9 cellular contexts compared by ENCODE assay signal in the genomic region with DNA sequence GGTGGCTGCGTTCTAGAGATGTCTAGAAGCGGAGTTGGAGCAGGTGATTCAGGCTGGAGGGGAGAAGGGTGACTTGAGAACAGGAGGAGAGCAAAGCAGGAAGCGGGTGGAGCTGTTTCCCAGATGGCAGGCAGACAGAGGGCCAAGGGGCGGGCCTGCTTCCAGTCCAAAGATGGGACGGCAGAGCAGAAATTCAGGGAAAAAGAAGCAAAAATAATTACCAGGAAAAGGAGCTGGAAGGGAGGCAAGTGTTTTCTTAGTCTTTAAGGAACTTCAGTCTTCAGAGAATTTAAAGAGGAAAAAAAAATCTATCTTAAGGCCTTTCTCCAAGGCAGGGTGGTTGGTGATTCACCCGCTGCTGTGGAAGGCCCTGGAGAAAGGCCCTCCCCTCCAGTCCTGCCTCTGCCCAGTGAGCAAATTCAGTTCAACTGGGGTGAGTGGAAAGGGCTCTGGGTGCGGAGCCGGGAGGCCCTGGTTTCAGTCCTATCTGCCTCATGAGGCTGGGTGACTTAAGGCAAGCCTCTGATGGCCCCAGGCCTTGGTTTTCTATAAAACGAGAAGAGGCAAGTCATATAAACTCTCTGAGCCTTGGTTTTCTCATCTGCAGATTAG. TPM values are rescaled to one million over a fixed set of nuclear protein-coding genes. Genes with fewer than 3 reads are reported as not detected.
A peak's percentile ranks its signal among the peaks of the same experiment; 100 is the strongest.
DNase-seq lines count a peak whose midpoint lies in the region; ATAC-seq and TF ChIP-seq lines count a peak whose summit lies in the region.
"Had no signal": no experiment of that assay in that cellular context is flagged by ENCODE, and none has a peak within 500 bp of the region (broad histone marks: within the 10 kb centered on the region; RNA-seq: fewer than 3 reads in every experiment).

No MANE protein-coding gene starts in this region.

- CTCF ChIA-PET in PC-3 (lab: Charles Lee) = interaction anchor here (0.7 kb wide), 1 partner anchor 90 kb away, joined by 3 read pairs; no protein-coding TSS in a partner anchor

- peaks cover 53% of the 10 kb centered on the region for H3K4me1 Mint-ChIP-seq in osteocyte (ENCODE audit: unreplicated experiment)
- H3K4me1 Mint-ChIP-seq in stimulated activated naive B cell treated with anti-CD40 and anti-IgM and Interleukin-4, amounts not matched to agents 10 μg/mL and 1 μg/mL and 100 μg/mL, for 72 hours = peaks cover 6 to 14% of the 10 kb centered on the region in 2 donors

- H3K36me3 ChIP-seq in PC-3 (ENCODE audit: low read depth, low read length) = no peaks in the 10 kb centered on the region

- no peaks in the 10 kb centered on the region for H3K36me3 Mint-ChIP-seq in osteocyte (ENCODE audit: unreplicated experiment)
- no peaks in the 10 kb centered on the region for H3K36me3 Mint-ChIP-seq in stimulated activated naive B cell treated with anti-CD40 and anti-IgM and Interleukin-4, amounts not matched to agents 10 μg/mL and 1 μg/mL and 100 μg/mL, for 72 hours

- no peaks in the 10 kb centered on the region for H4K20me1 ChIP-seq in PC-3 (ENCODE audit: low read length)

- peak overlapping the region; percentile 69 for H3K27ac ChIP-seq in PC-3 (ENCODE audit: low read length)

- peak overlapping the region; percentile 77 for H2AFZ ChIP-seq in PC-3 (ENCODE audit: low read length)

- peak overlapping the region; percentile 17 for H3K4me3 Mint-ChIP-seq in osteocyte (ENCODE audit: unreplicated experiment)
- no peak overlapping the region for H3K4me3 Mint-ChIP-seq in stimulated activated naive B cell treated with anti-CD40 and anti-IgM and Interleukin-4, amounts not matched to agents 10 μg/mL and 1 μg/mL and 100 μg/mL, for 72 hours

- peaks cover under 1% of the 10 kb centered on the region for H3K27me3 Mint-ChIP-seq in osteocyte (ENCODE audit: unreplicated experiment)
- peaks cover 17 to 28% of the 10 kb centered on the region in 2 donors for H3K27me3 Mint-ChIP-seq in stimulated activated naive B cell treated with anti-CD40 and anti-IgM and Interleukin-4, amounts not matched to agents 10 μg/mL and 1 μg/mL and 100 μg/mL, for 72 hours

- intact Hi-C loops in PC-3 (cut with micrococcal nuclease) = loop anchor here (1.0 to 2.0 kb wide), 2 partner anchors 24 to 30 kb away; no protein-coding TSS in a partner anchor

- peak; percentile 60 for ATAC-seq in PC-3
- peak; percentile 70 for ATAC-seq in esophagus mucosa
- ATAC-seq in stimulated activated naive B cell treated with anti-CD40 and anti-IgM and Interleukin-4, amounts not matched to agents 10 μg/mL and 1 μg/mL and 100 μg/mL, for 72 hours (replicated peaks) = no peak
- no peak for ATAC-seq in HG03039 (IDR thresholded peaks at IDR 0.05; ENCODE audit: unreplicated experiment)

- no peaks in the 10 kb centered on the region for H3K9me3 Mint-ChIP-seq in osteocyte (ENCODE audit: unreplicated experiment)
- H3K9me3 Mint-ChIP-seq in stimulated activated naive B cell treated with anti-CD40 and anti-IgM and Interleukin-4, amounts not matched to agents 10 μg/mL and 1 μg/mL and 100 μg/mL, for 72 hours = no peaks in the 10 kb centered on the region

- H3K4me2 ChIP-seq in PC-3 (ENCODE audit: low read length) = peak overlapping the region; percentile 62

- no peaks in the 10 kb centered on the region for H3K9me2 ChIP-seq in PC-3 (replicated peaks; ENCODE audit: low read length)

- peaks cover 5% of the 10 kb centered on the region for H3F3A ChIP-seq in PC-3 (ENCODE audit: low read length, unreplicated experiment)

- POLR2A ChIA-PET in PC-3 (lab: Charles Lee; ENCODE audit: unreplicated experiment) = interaction anchor here (0.6 to 0.7 kb wide), 3 partner anchors 34 to 661 kb away, joined by 4 to 7 read pairs (median 5); no protein-coding TSS in a partner anchor

- no peak overlapping the region; the same call in 1 of the 2 replicates for H3K4me3 ChIP-seq in PC-3 (ENCODE audit: low read length)

- DNase-seq in COLO668 (lab: John Stamatoyannopoulos, UW; ENCODE audit: unreplicated experiment) (peak; percentile 36), PC-3 (peak; percentile 56), osteocyte (ENCODE audit: extremely low spot score, unreplicated experiment) (no peak), OCI-M2 (lab: John Stamatoyannopoulos, UW; ENCODE audit: unreplicated experiment) (no peak), NCI-H2107 (lab: John Stamatoyannopoulos, UW) (no peak)
- DNase-seq in stimulated activated naive B cell treated with anti-CD40 and anti-IgM and Interleukin-4, amounts not matched to agents 10 μg/mL and 1 μg/mL and 100 μg/mL, for 72 hours = no peak
- DNase-seq: OCI-M1 had no signal

- peaks cover 6% of the 10 kb centered on the region for H3K27me3 ChIP-seq in PC-3 (ENCODE audit: low read length)

- H3K4me1 ChIP-seq in PC-3 (ENCODE audit: insufficient read depth, low read length) = peaks cover 29% of the 10 kb centered on the region

- TSS peak; percentile 49 for BruUV-seq in PC-3 (replicated peaks; lab: Mats Ljungman, UMichigan)

- H3K9ac ChIP-seq in PC-3 (ENCODE audit: low read length) = no peak overlapping the region

- H3K79me2 ChIP-seq in PC-3 (ENCODE audit: low read length) = no peaks in the 10 kb centered on the region

- H3K27ac Mint-ChIP-seq in osteocyte (ENCODE audit: unreplicated experiment) = peak overlapping the region; percentile 92
- no peak overlapping the region for H3K27ac Mint-ChIP-seq in stimulated activated naive B cell treated with anti-CD40 and anti-IgM and Interleukin-4, amounts not matched to agents 10 μg/mL and 1 μg/mL and 100 μg/mL, for 72 hours

- TF ChIP-seq CTCF in PC-3 (conservative IDR thresholded peaks at IDR 0.05; ENCODE audit: low read depth, low read length) = no peak
- no peak for TF ChIP-seq CTCF in osteocyte (IDR thresholded peaks at IDR 0.05)

- H3K9me3 ChIP-seq in PC-3 (ENCODE audit: low read length) = no peaks in the 10 kb centered on the region

RNA-seq across cellular contexts. Expression of gene CREB3L1, which starts 4.5 kb away (rescaled TPM):
- total RNA-seq in PC-3 (2014; rRNA removed) (1.1 and 1.4 TPM in 2 replicates), esophagus mucosa (0.64 TPM), osteocyte (77.0 and 78.6 TPM in 2 replicates)

Comparison
In these comparisons a context has a peak if more than half of its experiments do, and no peak if none do; other contexts are left out.
1. DNase-seq: peak in COLO668 (single experiment) and PC-3 (single experiment); none in osteocyte (single experiment), OCI-M2 (single experiment), stimulated activated naive B cell treated with anti-CD40 and anti-IgM and Interleukin-4, amounts not matched to agents 10 μg/mL and 1 μg/mL and 100 μg/mL, for 72 hours (single experiment) and NCI-H2107 (single experiment).
2. ATAC-seq: peak in PC-3 (single experiment) and esophagus mucosa (single experiment); none in stimulated activated naive B cell treated with anti-CD40 and anti-IgM and Interleukin-4, amounts not matched to agents 10 μg/mL and 1 μg/mL and 100 μg/mL, for 72 hours (0 of 2) and HG03039 (single experiment).
3. RNA of gene CREB3L1, which starts 4.5 kb away (total RNA-seq): 77.0 to 78.6 TPM in osteocyte; 1.1 to 1.4 TPM in PC-3 and 0.64 TPM in esophagus mucosa (single experiment); every median in the first group is over 10 times any median in the second.